In the genomic region with DNA sequence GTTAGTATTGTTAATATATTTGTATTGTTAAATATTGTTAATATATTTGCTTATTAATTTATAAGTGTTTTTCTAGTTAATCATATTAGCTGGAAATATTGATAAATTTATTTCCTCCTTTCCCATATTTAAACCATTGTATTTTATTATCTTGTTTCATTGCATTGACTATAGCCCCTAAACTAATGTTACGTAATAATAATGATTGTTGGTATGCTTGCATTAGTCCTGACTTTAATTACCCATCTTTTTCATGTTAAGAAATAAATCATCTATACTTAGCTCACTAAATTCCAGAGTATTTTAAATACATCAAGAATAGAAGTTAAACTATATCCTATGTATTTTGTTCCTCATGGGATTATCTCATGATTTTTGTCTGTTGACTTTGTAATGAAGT, we compare ENCODE assay signal across 27 cellular contexts.
"Had no signal": no experiment of that assay in that cellular context is flagged by ENCODE, and none has a peak within 500 bp of the region (broad histone marks: within the 10 kb centered on the region; RNA-seq: fewer than 3 reads in every experiment).

No MANE protein-coding gene starts in this region.

- ATAC-seq: stimulated activated effector memory CD8-positive, alpha-beta T cell treated with anti-CD3 and anti-CD28 coated beads, Interleukin-12 subunit alpha, Interleukin-12 subunit beta, amount 100 ng/mL, for 72 hours; stimulated activated memory B cell treated with anti-CD40 and anti-IgM and Interleukin-4, amounts not matched to agents 10 μg/mL and 1 μg/mL and 100 μg/mL, for 72 hours; stimulated activated naive B cell treated with anti-CD40 and anti-IgM and Interleukin-4, amounts not matched to agents 10 μg/mL and 1 μg/mL and 100 μg/mL, for 72 hours; stimulated activated naive CD8-positive, alpha-beta T cell treated with anti-CD3 and anti-CD28 coated beads, Interleukin-15, amount 100 ng/mL, for 72 hours; stimulated activated naive CD8-positive, alpha-beta T cell treated with anti-CD3 and anti-CD28 coated beads, Interleukin-15, Interleukin-2, amounts not matched to agents 100 U/mL and 50 U/mL, for 24 hours; upper lobe of right lung had no signal

- FAIRE-seq: urothelium cell line had no signal

- H3K36me3 ChIP-seq: stomach, suprapubic skin, thoracic aorta, thyroid gland, tibial artery, tibial nerve, transverse colon, upper lobe of left lung, upper lobe of right lung, uterus, vagina had no signal

- H3K9me3 ChIP-seq: stomach, suprapubic skin, testis, thoracic aorta, thyroid gland, tibial artery, tibial nerve, transverse colon, upper lobe of left lung, upper lobe of right lung, uterus, vagina had no signal

- DNase-seq: stimulated activated CD4-positive, alpha-beta T cell treated with anti-CD3 and anti-CD28 coated beads, Interleukin-2, amount 100 ng/mL, for 48 hours; stimulated activated CD4-positive, alpha-beta T cell treated with anti-CD3 and anti-CD28 coated beads, Interleukin-4, amount 100 ng/mL, for 1 hour; stimulated activated CD4-positive, alpha-beta T cell treated with anti-CD3 and anti-CD28 coated beads, Interleukin-4, amount 100 ng/mL, for 24 hours; stimulated activated CD4-positive, alpha-beta T cell treated with anti-CD3 and anti-CD28 coated beads, Interleukin-4, amount 100 ng/mL, for 4 hours; stimulated activated CD8-positive, alpha-beta memory T cell treated with anti-CD3 and anti-CD28 coated beads, Interleukin-4, amount 100 ng/mL, for 48 hours; stimulated activated naive B cell treated with anti-CD40 and anti-IgM and Interleukin-4, amounts not matched to agents 10 μg/mL and 1 μg/mL and 100 μg/mL, for 72 hours; stimulated activated naive CD4-positive, alpha-beta T cell; stimulated activated naive CD4-positive, alpha-beta T cell treated with Interleukin-2 at 50 U/mL for 16 hours; stimulated activated naive CD8-positive, alpha-beta T cell treated with anti-CD3 and anti-CD28 coated beads, Interleukin-15, amount 100 ng/mL, for 72 hours; stimulated activated naive CD8-positive, alpha-beta T cell treated with anti-CD3 and anti-CD28 coated beads, Interleukin-15, Interleukin-2, amounts not matched to agents 100 U/mL and 50 U/mL, for 24 hours; stomach; substantia nigra; testis; thyroid gland; tibial artery; transverse colon; trophoblast cell; upper lobe of left lung; upper lobe of right lung; uterus had no signal

- H3K4me3 ChIP-seq: stomach, suprapubic skin, testis, thoracic aorta, thyroid gland, tibial artery, tibial nerve, transverse colon, upper lobe of left lung, upper lobe of right lung, uterus, vagina had no signal

- H3K27me3 ChIP-seq: stomach, suprapubic skin, testis, thyroid gland, tibial artery, tibial nerve, transverse colon, upper lobe of left lung, upper lobe of right lung, uterus, vagina had no signal

- H3K27ac ChIP-seq: stomach, suprapubic skin, testis, thoracic aorta, thyroid gland, tibial artery, tibial nerve, transverse colon, upper lobe of left lung, upper lobe of right lung, uterus, vagina had no signal

- H3K4me1 ChIP-seq: stomach, suprapubic skin, testis, thyroid gland, tibial artery, tibial nerve, transverse colon, upper lobe of left lung, upper lobe of right lung, uterus, vagina had no signal
